15 cellular contexts compared by ENCODE assay signal in the genomic region with DNA sequence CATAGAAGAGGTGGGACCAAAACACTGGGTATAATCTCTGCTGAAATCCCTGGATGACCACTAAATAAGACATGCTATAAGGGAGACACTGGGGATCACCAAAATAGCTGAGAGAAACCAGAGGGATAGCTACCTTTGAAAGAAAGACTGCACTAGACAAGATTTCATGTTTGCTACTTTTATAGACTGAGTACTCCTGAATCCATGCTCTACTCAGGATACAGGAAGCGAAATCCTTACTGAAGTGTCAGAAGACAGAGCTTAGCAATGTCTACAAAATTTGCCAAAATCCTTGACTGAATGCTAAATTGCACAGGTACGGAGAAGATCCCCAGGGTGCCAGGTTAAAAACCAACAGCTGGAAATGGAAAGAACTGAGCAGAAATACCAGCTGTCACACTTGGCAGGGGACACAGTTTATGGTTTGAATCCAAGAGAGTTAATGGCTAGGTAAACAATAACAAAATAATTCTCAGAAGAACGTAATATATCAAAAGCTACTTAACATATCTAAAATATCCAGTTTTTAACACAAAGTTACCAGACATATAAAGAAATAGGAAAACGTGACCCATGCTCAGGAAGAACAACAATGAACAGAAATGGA.
"Had no signal": no experiment of that assay in that cellular context is flagged by ENCODE, and none has a peak within 500 bp of the region (broad histone marks: within the 10 kb centered on the region; RNA-seq: fewer than 3 reads in every experiment).

No MANE protein-coding gene starts in this region.

- H3K4me1 ChIP-seq: neural progenitor cell, psoas muscle, transverse colon, uterus had no signal

- H3K9me3 ChIP-seq: psoas muscle, transverse colon, uterus had no signal

- H3K36me3 ChIP-seq: neural progenitor cell, transverse colon, uterus had no signal

- H3K27ac ChIP-seq: neural progenitor cell, psoas muscle, skin epidermis, transverse colon, uterus had no signal

- H3K27me3 ChIP-seq: neural progenitor cell, transverse colon, uterus had no signal

- ATAC-seq: activated CD8-positive, alpha-beta memory T cell treated with anti-CD3 and anti-CD28 coated beads, Interleukin-2, amount 10 ng/mL, durations not matched to agents 7 days and 5 days; effector memory CD8-positive, alpha-beta T cell; left cardiac atrium; naive thymus-derived CD4-positive, alpha-beta T cell; psoas muscle; right cardiac atrium had no signal

- H3K4me3 ChIP-seq: neural progenitor cell, psoas muscle, skin epidermis, transverse colon, uterus had no signal

- DNase-seq: activated B cell treated with CpG ODN at 0.5 μM for 24 hours; activated CD4-positive, alpha-beta memory T cell treated with anti-CD3 and anti-CD28 coated beads, Interleukin-2, amount 10 ng/mL, durations not matched to agents 7 days and 5 days; activated CD4-positive, alpha-beta T cell treated with anti-CD3 and anti-CD28 coated beads for 4 hours; activated CD8-positive, alpha-beta memory T cell treated with anti-CD3 and anti-CD28 coated beads, Interleukin-2, amount 10 ng/mL, durations not matched to agents 7 days and 5 days; dermis blood vessel endothelial cell; effector memory CD8-positive, alpha-beta T cell; left cardiac atrium; mesendoderm; naive thymus-derived CD4-positive, alpha-beta T cell; psoas muscle; right cardiac atrium; transverse colon; uterus had no signal
